ENCODE assay signal across 33 cellular contexts in the genomic region with DNA sequence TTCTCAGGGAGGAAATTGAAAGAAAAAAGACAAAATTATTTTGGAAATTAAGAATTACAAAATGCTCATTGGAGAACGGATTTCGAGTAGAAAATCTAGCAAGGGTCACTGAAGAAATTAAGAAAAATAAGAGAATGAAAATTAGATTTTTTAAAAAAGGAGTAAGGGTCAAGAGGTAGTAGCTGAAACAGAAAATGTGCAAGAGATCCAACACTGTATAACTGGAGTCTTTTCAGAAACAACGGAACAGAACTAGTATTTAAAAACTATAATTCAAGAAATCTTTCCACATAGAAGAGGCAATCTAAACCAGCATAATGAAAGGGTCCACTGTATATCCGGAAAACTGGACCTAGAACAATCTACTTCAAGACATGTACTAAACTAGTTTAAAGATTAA.
"Had no signal": no experiment of that assay in that cellular context is flagged by ENCODE, and none has a peak within 500 bp of the region (broad histone marks: within the 10 kb centered on the region; RNA-seq: fewer than 3 reads in every experiment).

No MANE protein-coding gene starts in this region.

- H3K9me3 Mint-ChIP-seq: central memory CD8-positive, alpha-beta T cell had no signal

- FAIRE-seq: astrocyte, bronchial epithelial cell had no signal

- ATAC-seq: activated CD4-positive, alpha-beta T cell treated with anti-CD3 and anti-CD28 coated beads for 36 hours; activated T-cell treated with anti-CD3 and anti-CD28 coated beads, Interleukin-2, amount 50 U/mL, for 4 hours; foreskin keratinocyte; gastroesophageal sphincter; T-helper 17 cell had no signal

- H3K36me3 ChIP-seq: brain microvascular endothelial cell, esophagus muscularis mucosa, gastroesophageal sphincter, WERI-Rb-1 had no signal

- H3K27ac ChIP-seq: brain microvascular endothelial cell, coronary artery, dorsolateral prefrontal cortex, esophagus muscularis mucosa, foreskin keratinocyte, gastroesophageal sphincter, WERI-Rb-1 had no signal

- H3K4me1 ChIP-seq: foreskin keratinocyte had no signal

- H3K4me3 Mint-ChIP-seq: activated CD4-positive, alpha-beta memory T cell treated with anti-CD3 and anti-CD28 coated beads, Interleukin-2, amount 10 ng/mL, durations not matched to agents 7 days and 5 days; activated CD4-positive, alpha-beta T cell treated with anti-CD3 and anti-CD28 coated beads for 36 hours; activated CD4-positive, alpha-beta T cell treated with anti-CD3 and anti-CD28 coated beads, Interleukin-2, amount 10 ng/mL, durations not matched to agents 24 days and 14 days; activated naive CD4-positive, alpha-beta T cell treated with anti-CD3 and anti-CD28 coated beads for 36 hours; activated naive CD4-positive, alpha-beta T cell treated with anti-CD3 and anti-CD28 coated beads, Interleukin-2, amount 50 U/mL, for 24 hours; activated T-cell treated with anti-CD3 and anti-CD28 coated beads, Interleukin-2, amount 50 U/mL, for 4 hours; activated T-helper 1 cell treated with anti-CD3 and anti-CD28 coated beads, Interleukin-12 subunit alpha, Interleukin-12 subunit beta, Interleukin-2, Interleukin-4 antibody, amounts not matched to agents 30 ng/mL and 10 ng/mL and 1 ng/mL, durations not matched to agents 14 hours and 24 hours and 36 hours; central memory CD8-positive, alpha-beta T cell; dendritic cell treated with granulocyte-macrophage colony-stimulating factor and Interleukin-4, amounts not matched to agents 40 ng/mL and 50 ng/mL, for 4 days; endodermal cell; T-helper 17 cell; T-helper 2 cell treated with Interferon-gamma antibody and Interleukin-4, amounts not matched to agents 5 μg/mL and 100 μg/mL, for 36 hours had no signal

- DNase-seq: activated CD4-positive, alpha-beta memory T cell treated with anti-CD3 and anti-CD28 coated beads, Interleukin-2, amount 10 ng/mL, durations not matched to agents 7 days and 5 days; activated CD4-positive, alpha-beta T cell treated with anti-CD3 and anti-CD28 coated beads for 36 hours; activated CD4-positive, alpha-beta T cell treated with anti-CD3 and anti-CD28 coated beads, Interleukin-2, amount 10 ng/mL, durations not matched to agents 24 days and 14 days; activated CD4-positive, alpha-beta T cell treated with anti-CD3 and anti-CD28 coated beads, Interleukin-2, amount 50 U/mL, for 4 hours; activated CD4-positive, CD25-positive, alpha-beta regulatory T cell; activated CD4-positive, CD25-positive, alpha-beta regulatory T cell treated with anti-CD3 and anti-CD28 coated beads, Interleukin-2, amount 50 U/mL, for 72 hours; activated CD8-positive, alpha-beta memory T cell treated with anti-CD3 and anti-CD28 coated beads, Interleukin-2, amount 50 U/mL, for 48 hours; activated effector memory CD4-positive, alpha-beta T cell treated with anti-CD3 and anti-CD28 coated beads, Interleukin-2, amount 50 U/mL, for 16 hours; activated naive CD4-positive, alpha-beta T cell treated with anti-CD3 and anti-CD28 coated beads for 36 hours; activated T-cell treated with anti-CD3 and anti-CD28 coated beads for 4 hours; activated T-cell treated with anti-CD3 and anti-CD28 coated beads, Interleukin-2, amount 50 U/mL, for 4 hours; amniotic stem cell; anterior cingulate cortex; brain microvascular endothelial cell; dorsolateral prefrontal cortex; effector memory CD4-positive, alpha-beta T cell; endodermal cell; foreskin keratinocyte; T-helper 1 cell; T-helper 17 cell; T1000; WERI-Rb-1 had no signal

- H3K27me3 ChIP-seq: brain microvascular endothelial cell, dorsolateral prefrontal cortex, esophagus muscularis mucosa, foreskin keratinocyte, gastroesophageal sphincter had no signal

- H3K27me3 Mint-ChIP-seq: activated CD4-positive, alpha-beta memory T cell treated with anti-CD3 and anti-CD28 coated beads, Interleukin-2, amount 10 ng/mL, durations not matched to agents 7 days and 5 days; activated CD4-positive, alpha-beta T cell treated with anti-CD3 and anti-CD28 coated beads for 36 hours; activated CD4-positive, alpha-beta T cell treated with anti-CD3 and anti-CD28 coated beads, Interleukin-2, amount 10 ng/mL, durations not matched to agents 24 days and 14 days; activated naive CD4-positive, alpha-beta T cell treated with anti-CD3 and anti-CD28 coated beads, Interleukin-2, amount 50 U/mL, for 24 hours; central memory CD8-positive, alpha-beta T cell; dendritic cell treated with granulocyte-macrophage colony-stimulating factor and Interleukin-4, amounts not matched to agents 40 ng/mL and 50 ng/mL, for 4 days; T-helper 17 cell had no signal

- H3K27ac Mint-ChIP-seq: activated CD4-positive, alpha-beta memory T cell treated with anti-CD3 and anti-CD28 coated beads, Interleukin-2, amount 10 ng/mL, durations not matched to agents 7 days and 5 days; activated CD4-positive, alpha-beta T cell treated with anti-CD3 and anti-CD28 coated beads for 36 hours; activated CD4-positive, alpha-beta T cell treated with anti-CD3 and anti-CD28 coated beads, Interleukin-2, amount 10 ng/mL, durations not matched to agents 24 days and 14 days; activated T-helper 1 cell treated with anti-CD3 and anti-CD28 coated beads, Interleukin-12 subunit alpha, Interleukin-12 subunit beta, Interleukin-2, Interleukin-4 antibody, amounts not matched to agents 30 ng/mL and 10 ng/mL and 1 ng/mL, durations not matched to agents 14 hours and 24 hours and 36 hours; activated T-helper 2 cell treated with anti-CD3 and anti-CD28 coated beads, Interferon-gamma antibody, Interleukin-2, Interleukin-4, amounts not matched to agents 10 μg/mL and 5 μg/mL and 100 μg/mL, durations not matched to agents 14 hours and 24 hours and 36 hours; endodermal cell; T-helper 17 cell; T-helper 2 cell treated with Interferon-gamma antibody and Interleukin-4, amounts not matched to agents 5 μg/mL and 100 μg/mL, for 36 hours had no signal

- H3K4me3 ChIP-seq: coronary artery, dorsolateral prefrontal cortex, esophagus muscularis mucosa, gastroesophageal sphincter had no signal
